Comparison of ENCODE assay signal across 22 cellular contexts in genomic region chr2:172674968-172675303, GRCh38.
DNase-seq lines count a peak whose midpoint lies in the region; ATAC-seq, FAIRE-seq and TF ChIP-seq lines count a peak whose summit lies in the region.
"Had no signal": no experiment of that assay in that cellular context is flagged by ENCODE, and none has a peak within 500 bp of the region (broad histone marks: within the 10 kb centered on the region; RNA-seq: fewer than 3 reads in every experiment).

No MANE protein-coding gene starts in this region.

- POLR2A ChIA-PET in RWPE1 (lab: Yijun Ruan, JAX; ENCODE audit: low non-redundant PET): no interaction called here

- TF ChIP-seq CTCF in RWPE1 (conservative IDR thresholded peaks at IDR 0.05; ENCODE audit: low read depth): no peak
- TF ChIP-seq CTCF in Peyer's patch (IDR thresholded peaks at IDR 0.05): peak in 1 of 6 experiments; percentile 1

- peak; percentile 34 for DNase-seq in H7
- DNase-seq in RWPE1 (ENCODE audit: low spot score): no peak
- DNase-seq in small intestine: peak; percentile 14
- no peak for DNase-seq in NCI-H526 treated with DMSO at 0.1 percent for 48 hours (lab: John Stamatoyannopoulos, UW)
- no peak for DNase-seq in Peyer's patch
- DNase-seq: DMS 273 treated with DMSO at 0.1 percent for 48 hours; NCI-H1694 treated with DMSO at 0.1 percent for 48 hours; NCI-H2171; NCI-H524; NK-92 treated with Interleukin-12 subunit alpha and Interleukin-12 subunit beta, amount 100 ng/mL, for 24 hours; PC-3; SHP77 had no signal

- H3K27me3 ChIP-seq in H7 (ENCODE audit: control insufficient read depth, insufficient read depth, low read length) (no peaks in the 10 kb centered on the region), iPS-20b (ENCODE audit: insufficient read depth, low read length) (peaks cover 18% of the 10 kb centered on the region), small intestine (ENCODE audit: control insufficient read depth in 2 of 2, insufficient read depth in 2 of 2, low read length in 2 of 2) (peaks cover 0 to 5% of the 10 kb centered on the region in 2 donors), Peyer's patch (no peaks in the 10 kb centered on the region)
- H3K27me3 ChIP-seq: adrenal gland, body of pancreas, right atrium auricular region had no signal

- no peaks in the 10 kb centered on the region for H3K4me1 ChIP-seq in iPS-20b (ENCODE audit: insufficient read depth, low read length)
- no peaks in the 10 kb centered on the region for H3K4me1 ChIP-seq in small intestine (ENCODE audit: control insufficient read depth in 2 of 2, insufficient read depth in 1 of 2, low read depth in 1 of 2, low read length in 1 of 2)
- no peaks in the 10 kb centered on the region for H3K4me1 ChIP-seq in Peyer's patch
- H3K4me1 ChIP-seq: pancreas, right atrium auricular region had no signal

- peaks cover 2% of the 10 kb centered on the region; the same call in 1 of the 2 replicates for H3K9me3 ChIP-seq in iPS-20b (ENCODE audit: insufficient read depth, low read depth, low read length)
- no peaks in the 10 kb centered on the region for H3K9me3 ChIP-seq in small intestine (ENCODE audit: control insufficient read depth, low read depth)
- peaks cover 0 to 4% (median 0%) of the 10 kb centered on the region in 4 donors for H3K9me3 ChIP-seq in Peyer's patch
- H3K9me3 ChIP-seq: adrenal gland, body of pancreas, pancreas had no signal

- H3K9ac ChIP-seq in iPS-20b (ENCODE audit: low read depth, low read length): no peak overlapping the region; the same call in 1 of the 2 replicates

- WGBS in small intestine, 3 donors: 67 to 71% (median 68%) methylated on average over 3 of the region's 3 CpGs

- CTCF ChIA-PET in RWPE1 (lab: Yijun Ruan, JAX): no interaction called here

- peak overlapping the region; percentile 75 for H3K27ac ChIP-seq in RWPE1
- no peak overlapping the region for H3K27ac ChIP-seq in iPS-20b (ENCODE audit: low read length)
- H3K27ac ChIP-seq in small intestine (ENCODE audit: low read depth in 1 of 2, low read length in 1 of 2): no peak overlapping the region
- no peak overlapping the region for H3K27ac ChIP-seq in Peyer's patch
- H3K27ac ChIP-seq: adrenal gland, body of pancreas, pancreas, right atrium auricular region had no signal

- H3K36me3 ChIP-seq in H7 (replicated peaks; ENCODE audit: control insufficient read depth, insufficient read depth, low read length): no peaks in the 10 kb centered on the region
- no peaks in the 10 kb centered on the region for H3K36me3 ChIP-seq in iPS-20b (ENCODE audit: insufficient read depth, low read depth, low read length)
- no peaks in the 10 kb centered on the region for H3K36me3 ChIP-seq in small intestine (ENCODE audit: control insufficient read depth in 2 of 2, insufficient read depth in 2 of 2, low read length in 2 of 2)
- peaks cover 0 to 2% (median 0%) of the 10 kb centered on the region in 3 donors for H3K36me3 ChIP-seq in Peyer's patch
- H3K36me3 ChIP-seq: adrenal gland, pancreas, right atrium auricular region had no signal

- no peak for FAIRE-seq in small intestine (lab: Jason Lieb, UNC)
- FAIRE-seq: kidney, pancreas had no signal

- ATAC-seq in HG03045 (IDR thresholded peaks at IDR 0.05; ENCODE audit: unreplicated experiment): no peak
- ATAC-seq in HG02970 (IDR thresholded peaks at IDR 0.05; ENCODE audit: low FRiP score, unreplicated experiment): no peak
- ATAC-seq: HCT116, PC-3 had no signal

- no peak for TF ChIP-seq POLR2A in Peyer's patch (IDR thresholded peaks at IDR 0.05)

- H3K4me3 ChIP-seq in H7 (ENCODE audit: insufficient read depth, low read depth, low read length) (no peak overlapping the region), iPS-20b (ENCODE audit: low read length) (peak overlapping the region; percentile 35; the same call in 1 of the 2 replicates), small intestine (ENCODE audit: low read depth in 1 of 2, low read length in 2 of 2) (no peak overlapping the region), Peyer's patch (no peak overlapping the region)
- H3K4me3 ChIP-seq: adrenal gland, body of pancreas, lung, pancreas, right atrium auricular region had no signal

Comparison
In these comparisons a context has a peak if more than half of its experiments do, and no peak if none do; other contexts are left out.
1. DNase-seq: peak in H7 (single experiment) and small intestine (single experiment); none in RWPE1 (single experiment), NCI-H526 treated with DMSO at 0.1 percent for 48 hours (single experiment) and Peyer's patch (0 of 3).